In genomic region chr15:74784854-74785715, GRCh38 we compare ENCODE assay signal across 14 cellular contexts. TPM values are rescaled to one million over a fixed set of nuclear protein-coding genes. Genes with fewer than 3 reads are reported as not detected.
DNase-seq lines count a peak whose midpoint lies in the region; ATAC-seq and TF ChIP-seq lines count a peak whose summit lies in the region.
"Had no signal": no experiment of that assay in that cellular context is flagged by ENCODE, and none has a peak within 500 bp of the region (broad histone marks: within the 10 kb centered on the region; RNA-seq: fewer than 3 reads in every experiment).

No MANE protein-coding gene starts in this region.

- TF ChIP-seq POLR2A in suprapubic skin (IDR thresholded peaks at IDR 0.05), result no peak

- peak overlapping the region; percentile 89 for H3K4me3 Mint-ChIP-seq in activated CD4-positive, alpha-beta T cell treated with anti-CD3 and anti-CD28 coated beads for 36 hours
- peak overlapping the region; percentile 98 for H3K4me3 Mint-ChIP-seq in activated CD8-positive, alpha-beta T cell treated with anti-CD3 and anti-CD28 coated beads for 36 hours
- peak overlapping the region; percentile 88 to 99 (median 97) for H3K4me3 Mint-ChIP-seq in immature natural killer cell

- no peak for TF ChIP-seq CTCF in activated CD8-positive, alpha-beta T cell treated with anti-CD3 and anti-CD28 coated beads for 36 hours (IDR thresholded peaks at IDR 0.05)
- no peak for TF ChIP-seq CTCF in suprapubic skin (IDR thresholded peaks at IDR 0.05)
- TF ChIP-seq CTCF in foreskin keratinocyte (conservative IDR thresholded peaks at IDR 0.05), result no peak

- no peaks in the 10 kb centered on the region for H3K9me3 Mint-ChIP-seq in activated CD4-positive, alpha-beta T cell treated with anti-CD3 and anti-CD28 coated beads for 36 hours (ENCODE audit: low read depth)
- no peaks in the 10 kb centered on the region for H3K9me3 Mint-ChIP-seq in activated CD8-positive, alpha-beta T cell treated with anti-CD3 and anti-CD28 coated beads for 36 hours
- no peaks in the 10 kb centered on the region for H3K9me3 Mint-ChIP-seq in immature natural killer cell

- TF ChIP-seq EP300 in suprapubic skin (IDR thresholded peaks at IDR 0.05), result no peak

- H3K36me3 ChIP-seq in suprapubic skin, result no peaks in the 10 kb centered on the region
- H3K36me3 ChIP-seq: pancreas had no signal

- 62% methylated on average over 12 of the region's 12 CpGs for WGBS in suprapubic skin

- DNase-seq in activated CD4-positive, alpha-beta T cell treated with anti-CD3 and anti-CD28 coated beads for 36 hours, result peak; percentile 50
- DNase-seq in activated CD4-positive, alpha-beta T cell treated with anti-CD3 and anti-CD28 coated beads, Interleukin-2, amount 50 U/mL, for 4 hours, result no peak
- peak; percentile 47 for DNase-seq in activated CD8-positive, alpha-beta T cell treated with anti-CD3 and anti-CD28 coated beads for 36 hours
- DNase-seq in immature natural killer cell (peak; percentile 57 to 67 (median 61)), suprapubic skin (ENCODE audit: low spot score in 2 of 2) (no peak), foreskin keratinocyte (no peak)
- no peak for DNase-seq in stimulated activated CD4-positive, alpha-beta T cell treated with anti-CD3 and anti-CD28 coated beads, Interleukin-2, amount 100 ng/mL, for 24 hours
- DNase-seq: activated CD8-positive, alpha-beta memory T cell treated with anti-CD3 and anti-CD28 coated beads, Interleukin-2, amount 50 U/mL, for 4 hours; erythroblast; pancreas; testis had no signal

- peaks cover 50% of the 10 kb centered on the region for H3K4me1 Mint-ChIP-seq in activated CD4-positive, alpha-beta T cell treated with anti-CD3 and anti-CD28 coated beads for 36 hours
- peaks cover 40% of the 10 kb centered on the region for H3K4me1 Mint-ChIP-seq in activated CD8-positive, alpha-beta T cell treated with anti-CD3 and anti-CD28 coated beads for 36 hours (ENCODE audit: low read depth)
- H3K4me1 Mint-ChIP-seq in immature natural killer cell, result peaks cover 84 to 87% of the 10 kb centered on the region in 2 donors

- no peak for ATAC-seq in activated CD4-positive, alpha-beta T cell treated with anti-CD3 and anti-CD28 coated beads for 36 hours
- no peak for ATAC-seq in activated CD8-positive, alpha-beta T cell treated with anti-CD3 and anti-CD28 coated beads for 36 hours
- ATAC-seq in HG03135 (IDR thresholded peaks at IDR 0.05; ENCODE audit: unreplicated experiment), result no peak
- ATAC-seq in foreskin keratinocyte, result no peak
- ATAC-seq: pancreas had no signal

- CTCF ChIA-PET in activated CD4-positive, alpha-beta T cell treated with anti-CD3 and anti-CD28 coated beads for 36 hours (lab: Charles Lee), result interaction anchor here (0.6 to 22.1 kb wide), 10 partner anchors 2 to 411 kb away, joined by 3 to 743 read pairs (median 4); partner anchors contain the start of gene CSK
- CTCF ChIA-PET in activated CD8-positive, alpha-beta T cell treated with anti-CD3 and anti-CD28 coated beads for 36 hours (lab: Charles Lee), result interaction anchor here (0.6 to 30.3 kb wide), 12 partner anchors 3 to 166 kb away, joined by 3 to 1327 read pairs (median 6); partner anchors contain the start of genes CSK and ULK3

- H3K4me1 ChIP-seq in suprapubic skin (peaks cover 93% of the 10 kb centered on the region), foreskin keratinocyte (peaks cover 26% of the 10 kb centered on the region)

- peaks cover 64% of the 10 kb centered on the region for H3K36me3 Mint-ChIP-seq in activated CD4-positive, alpha-beta T cell treated with anti-CD3 and anti-CD28 coated beads for 36 hours (ENCODE audit: low read depth)
- H3K36me3 Mint-ChIP-seq in activated CD8-positive, alpha-beta T cell treated with anti-CD3 and anti-CD28 coated beads for 36 hours (ENCODE audit: low read depth), result peaks cover 68% of the 10 kb centered on the region
- H3K36me3 Mint-ChIP-seq in immature natural killer cell, result peaks cover 0 to 10% (median 5%) of the 10 kb centered on the region in 3 donors

- H3K27me3 Mint-ChIP-seq in activated CD4-positive, alpha-beta T cell treated with anti-CD3 and anti-CD28 coated beads for 36 hours, result no peaks in the 10 kb centered on the region
- H3K27me3 Mint-ChIP-seq in activated CD8-positive, alpha-beta T cell treated with anti-CD3 and anti-CD28 coated beads for 36 hours, result no peaks in the 10 kb centered on the region
- H3K27me3 Mint-ChIP-seq in immature natural killer cell (ENCODE audit: low read depth in 3 of 3), result peaks cover 20 to 60% (median 44%) of the 10 kb centered on the region in 3 donors

- H3K27ac ChIP-seq in suprapubic skin, result peak overlapping the region; percentile 33
- H3K27ac ChIP-seq in foreskin keratinocyte, result no peak overlapping the region
- H3K27ac ChIP-seq: pancreas, testis had no signal

- no peaks in the 10 kb centered on the region for H3K27me3 ChIP-seq in suprapubic skin
- no peaks in the 10 kb centered on the region for H3K27me3 ChIP-seq in foreskin keratinocyte
- H3K27me3 ChIP-seq: pancreas, testis had no signal

- H3K27ac Mint-ChIP-seq in activated CD4-positive, alpha-beta T cell treated with anti-CD3 and anti-CD28 coated beads for 36 hours, result peak overlapping the region; percentile 100
- peak overlapping the region; percentile 98 for H3K27ac Mint-ChIP-seq in activated CD8-positive, alpha-beta T cell treated with anti-CD3 and anti-CD28 coated beads for 36 hours
- peak overlapping the region; percentile 92 to 100 (median 100) for H3K27ac Mint-ChIP-seq in immature natural killer cell

- no peak overlapping the region for H3K4me3 ChIP-seq in suprapubic skin
- H3K4me3 ChIP-seq: testis had no signal

- H3K9me3 ChIP-seq in suprapubic skin, result no peaks in the 10 kb centered on the region
- H3K9me3 ChIP-seq: pancreas, testis had no signal

- intact Hi-C loops in activated CD4-positive, alpha-beta T cell treated with anti-CD3 and anti-CD28 coated beads for 36 hours (cut with DNase I, micrococcal nuclease), result loop anchor here (5.0 to 10.0 kb wide), 12 partner anchors 87 to 852 kb away; partner anchors contain the start of genes ARID3B (in 1 of the 2), C15orf39 (in 1 of the 2), COX5A (in 1 of the 2) and MPI (in 1 of the 2)
- intact Hi-C loops in activated CD8-positive, alpha-beta T cell treated with anti-CD3 and anti-CD28 coated beads for 36 hours (cut with micrococcal nuclease), result loop anchor here (5.0 kb wide), 3 partner anchors 57 to 383 kb away; partner anchors contain the start of gene ULK3

- POLR2A ChIA-PET in activated CD4-positive, alpha-beta T cell treated with anti-CD3 and anti-CD28 coated beads for 36 hours (lab: Charles Lee), result interaction anchor here (0.8 to 3.1 kb wide), 4 partner anchors 9 to 193 kb away, joined by 3 to 20 read pairs (median 4); partner anchors contain the start of gene CLK3
- POLR2A ChIA-PET in activated CD8-positive, alpha-beta T cell treated with anti-CD3 and anti-CD28 coated beads for 36 hours (lab: Charles Lee), result interaction anchor here (0.9 to 21.2 kb wide), 7 partner anchors 6 to 244 kb away, joined by 3 to 410 read pairs (median 5); partner anchors contain the start of genes ARID3B and CSK

RNA-seq across cellular contexts. Expression of gene CSK, which starts 3.2 kb away (rescaled TPM):
- total RNA-seq in activated CD4-positive, alpha-beta T cell treated with anti-CD3 and anti-CD28 coated beads for 36 hours, result 100 to 1,000 TPM; 229 to 272 TPM
- 100 to 1,000 TPM; 254 to 260 TPM for total RNA-seq in activated CD8-positive, alpha-beta T cell treated with anti-CD3 and anti-CD28 coated beads for 36 hours
- polyA plus RNA-seq in immature natural killer cell (100 to 1,000 TPM in 1 of 3 donors, 10 to 100 TPM in 2; 94.0 to 180 (median 95.9) TPM), foreskin keratinocyte (46.0 and 53.0 TPM in 2 replicates)
- total RNA-seq in suprapubic skin (10 to 100 TPM; 33.1 to 45.2 (median 35.5) TPM), foreskin keratinocyte (39.7 and 47.8 TPM in 2 replicates)

RNA-seq across cellular contexts. Expression of gene LMAN1L, which starts 27.6 kb away (rescaled TPM):
- total RNA-seq in activated CD4-positive, alpha-beta T cell treated with anti-CD3 and anti-CD28 coated beads for 36 hours, result under 1 TPM in 1 of 2 experiments, not detected in 1; 0.25 TPM
- total RNA-seq in activated CD8-positive, alpha-beta T cell treated with anti-CD3 and anti-CD28 coated beads for 36 hours, result under 1 TPM in 1 of 2 experiments, not detected in 1; 0.11 TPM
- polyA plus RNA-seq in immature natural killer cell (not detected), foreskin keratinocyte (not detected in 2 replicates)
- total RNA-seq in suprapubic skin (under 1 TPM in 1 of 4 donors, not detected in 3; 0.42 TPM), foreskin keratinocyte (not detected in 2 replicates)
- total RNA-seq: NCI-H460 had no signal
- polyA plus RNA-seq: AG04450, pancreas had no signal

RNA-seq across cellular contexts. Expression of gene CYP1A2, which starts 36.4 kb away (rescaled TPM):
- not detected for total RNA-seq in activated CD4-positive, alpha-beta T cell treated with anti-CD3 and anti-CD28 coated beads for 36 hours
- total RNA-seq in activated CD8-positive, alpha-beta T cell treated with anti-CD3 and anti-CD28 coated beads for 36 hours, result not detected
- polyA plus RNA-seq in immature natural killer cell, result not detected
- not detected for total RNA-seq in suprapubic skin
- total RNA-seq in foreskin keratinocyte, result 0.04 TPM in 1 of 2 replicates, not detected in the other
- polyA plus RNA-seq in foreskin keratinocyte, result not detected in 2 replicates
- total RNA-seq: NCI-H460 had no signal
- polyA plus RNA-seq: AG04450, pancreas had no signal

RNA-seq across cellular contexts. Expression of gene CPLX3, which starts 41.3 kb away (rescaled TPM):
- total RNA-seq in activated CD4-positive, alpha-beta T cell treated with anti-CD3 and anti-CD28 coated beads for 36 hours, result under 1 TPM in 1 of 2 experiments, not detected in 1; 0.11 TPM
- total RNA-seq in activated CD8-positive, alpha-beta T cell treated with anti-CD3 and anti-CD28 coated beads for 36 hours, result under 1 TPM in 1 of 2 experiments, not detected in 1; 0.11 TPM
- polyA plus RNA-seq in immature natural killer cell (not detected), foreskin keratinocyte (not detected in 2 replicates)
- total RNA-seq in suprapubic skin (under 1 TPM in 1 of 4 donors, not detected in 3; 0.47 TPM), foreskin keratinocyte (not detected in 2 replicates)
- total RNA-seq: pancreas had no signal
- polyA plus RNA-seq: AG04450 had no signal

RNA-seq across cellular contexts. Expression of gene ULK3, which starts 57.9 kb away (rescaled TPM):
- 10 to 100 TPM; 40.3 to 45.2 TPM for total RNA-seq in activated CD4-positive, alpha-beta T cell treated with anti-CD3 and anti-CD28 coated beads for 36 hours
- total RNA-seq in activated CD8-positive, alpha-beta T cell treated with anti-CD3 and anti-CD28 coated beads for 36 hours, result 10 to 100 TPM; 45.9 to 49.3 TPM
- 10 to 100 TPM; 26.0 to 48.4 (median 32.0) TPM for polyA plus RNA-seq in immature natural killer cell
- total RNA-seq in suprapubic skin, result 100 to 1,000 TPM; 105 to 330 (median 129) TPM
- total RNA-seq in foreskin keratinocyte, result 9.4 and 9.8 TPM in 2 replicates
- polyA plus RNA-seq in foreskin keratinocyte, result 9.1 TPM in 2 replicates

Comparison
In these comparisons a context has a peak if more than half of its experiments do, and no peak if none do; other contexts are left out.
1. DNase-seq: peak in activated CD4-positive, alpha-beta T cell treated with anti-CD3 and anti-CD28 coated beads for 36 hours (single experiment), activated CD8-positive, alpha-beta T cell treated with anti-CD3 and anti-CD28 coated beads for 36 hours (single experiment) and immature natural killer cell (3 of 3); none in activated CD4-positive, alpha-beta T cell treated with anti-CD3 and anti-CD28 coated beads, Interleukin-2, amount 50 U/mL, for 4 hours (0 of 2), suprapubic skin (0 of 2), stimulated activated CD4-positive, alpha-beta T cell treated with anti-CD3 and anti-CD28 coated beads, Interleukin-2, amount 100 ng/mL, for 24 hours (0 of 2) and foreskin keratinocyte (0 of 2).
2. Peak in every context shown above with its lines, with median percentiles within 50 percentile points of each other: H3K27ac Mint-ChIP-seq and H3K4me3 Mint-ChIP-seq.